Comparison of ENCODE assay signal across 8 cellular contexts in the genomic region with DNA sequence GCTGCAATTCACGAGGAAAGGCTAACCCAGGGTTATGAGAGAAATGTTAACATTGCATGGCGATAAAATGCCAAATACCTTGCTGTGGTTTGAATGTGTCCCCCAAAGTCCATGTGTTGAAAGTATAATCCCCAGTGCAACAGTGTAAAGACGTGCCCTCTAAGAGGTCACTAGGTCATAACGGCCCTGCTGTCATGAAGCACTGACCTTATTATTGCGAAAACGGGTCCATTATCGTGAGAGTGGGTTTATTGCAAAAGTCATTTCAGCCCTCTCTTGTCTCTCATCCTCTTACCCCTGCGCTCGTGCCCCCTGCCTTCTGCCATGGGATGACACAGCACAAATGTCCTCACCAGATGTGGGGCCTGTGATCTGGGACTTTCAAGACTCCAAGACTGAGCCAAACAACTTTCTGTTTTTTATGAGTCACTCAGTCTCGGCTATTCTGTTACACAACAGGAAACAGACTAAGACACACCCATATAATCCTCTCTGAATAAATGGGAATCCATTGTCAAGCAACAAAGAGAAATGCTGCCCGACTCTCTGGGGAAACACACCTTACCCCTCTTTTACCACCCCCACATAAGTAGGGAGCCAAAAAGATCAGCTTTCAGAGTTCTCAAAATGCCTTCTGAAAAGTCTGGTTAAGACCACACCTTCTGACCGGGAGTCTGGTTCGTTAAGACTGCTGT.
DNase-seq lines count a peak whose midpoint lies in the region; ATAC-seq and TF ChIP-seq lines count a peak whose summit lies in the region.

No MANE protein-coding gene starts in this region.

- POLR2A ChIA-PET in activated CD8-positive, alpha-beta T cell treated with anti-CD3 and anti-CD28 coated beads for 36 hours (lab: Charles Lee): interaction anchor here (0.7 to 1.8 kb wide), 3 partner anchors 10 to 26 kb away, joined by 3 to 6 read pairs (median 4); no protein-coding TSS in a partner anchor

- peaks cover 8% of the 10 kb centered on the region for H3K9me3 Mint-ChIP-seq in activated CD8-positive, alpha-beta T cell treated with anti-CD3 and anti-CD28 coated beads for 36 hours
- no peaks in the 10 kb centered on the region for H3K9me3 Mint-ChIP-seq in osteocyte (ENCODE audit: unreplicated experiment)

- no peaks in the 10 kb centered on the region for H3K36me3 ChIP-seq in esophagus (ENCODE audit: control insufficient read depth in 2 of 2, insufficient read depth in 2 of 2, low read length in 1 of 2)

- no peaks in the 10 kb centered on the region for H3K9me3 ChIP-seq in esophagus (ENCODE audit: control insufficient read depth in 2 of 2, insufficient read depth in 1 of 2, low read depth in 1 of 2, low read length in 1 of 2)

- intact Hi-C loops in activated CD8-positive, alpha-beta T cell treated with anti-CD3 and anti-CD28 coated beads for 36 hours (cut with micrococcal nuclease): no loop called here
- intact Hi-C loops in head of caudate nucleus (cut with DNase I): no loop called here

- H3K27ac ChIP-seq in esophagus (ENCODE audit: low read depth in 2 of 2, low read length in 1 of 2): peak overlapping the region; percentile 87 to 96

- DNase-seq in GF-D8 (lab: John Stamatoyannopoulos, UW) (peak; percentile 93), NCI-H1436 treated with DMSO at 0.1 percent for 48 hours (lab: John Stamatoyannopoulos, UW) (peak; percentile 55), osteocyte (ENCODE audit: extremely low spot score, unreplicated experiment) (no peak), NCI-H1092 (lab: John Stamatoyannopoulos, UW) (no peak), head of caudate nucleus (no peak)
- DNase-seq in activated CD8-positive, alpha-beta T cell treated with anti-CD3 and anti-CD28 coated beads for 36 hours: peak; percentile 77

- H3K27me3 Mint-ChIP-seq in activated CD8-positive, alpha-beta T cell treated with anti-CD3 and anti-CD28 coated beads for 36 hours: no peaks in the 10 kb centered on the region
- peaks cover 6% of the 10 kb centered on the region for H3K27me3 Mint-ChIP-seq in osteocyte (ENCODE audit: unreplicated experiment)

- no peak for TF ChIP-seq CTCF in activated CD8-positive, alpha-beta T cell treated with anti-CD3 and anti-CD28 coated beads for 36 hours (IDR thresholded peaks at IDR 0.05)
- TF ChIP-seq CTCF in osteocyte (IDR thresholded peaks at IDR 0.05): no peak

- H3K4me3 ChIP-seq in esophagus (ENCODE audit: low read depth in 1 of 2, low read length in 2 of 2): no peak overlapping the region

- H3K27ac Mint-ChIP-seq in activated CD8-positive, alpha-beta T cell treated with anti-CD3 and anti-CD28 coated beads for 36 hours: peak overlapping the region; percentile 96
- H3K27ac Mint-ChIP-seq in osteocyte (ENCODE audit: unreplicated experiment): peak overlapping the region; percentile 66

- H3K27me3 ChIP-seq in esophagus (ENCODE audit: control insufficient read depth in 1 of 2, insufficient read depth in 2 of 2, low read length in 2 of 2): no peaks in the 10 kb centered on the region

- CTCF ChIA-PET in activated CD8-positive, alpha-beta T cell treated with anti-CD3 and anti-CD28 coated beads for 36 hours (lab: Charles Lee): interaction anchor here (0.9 to 1.1 kb wide), 2 partner anchors 8 to 442 kb away, joined by 3 to 5 read pairs; no protein-coding TSS in a partner anchor

- peaks cover 56% of the 10 kb centered on the region for H3K4me1 Mint-ChIP-seq in activated CD8-positive, alpha-beta T cell treated with anti-CD3 and anti-CD28 coated beads for 36 hours (ENCODE audit: low read depth)
- peaks cover 19% of the 10 kb centered on the region for H3K4me1 Mint-ChIP-seq in osteocyte (ENCODE audit: unreplicated experiment)

- peaks cover 31% of the 10 kb centered on the region for H3K36me3 Mint-ChIP-seq in activated CD8-positive, alpha-beta T cell treated with anti-CD3 and anti-CD28 coated beads for 36 hours (ENCODE audit: low read depth)
- no peaks in the 10 kb centered on the region for H3K36me3 Mint-ChIP-seq in osteocyte (ENCODE audit: unreplicated experiment)

- 39 to 43% methylated on average over 13 of the region's 13 CpGs for WGBS in esophagus, 2 donors

- peaks cover 0 to 17% of the 10 kb centered on the region in 2 donors for H3K4me1 ChIP-seq in esophagus (ENCODE audit: control insufficient read depth in 2 of 2, insufficient read depth in 2 of 2, low read length in 1 of 2)

- peak; percentile 64 for ATAC-seq in activated CD8-positive, alpha-beta T cell treated with anti-CD3 and anti-CD28 coated beads for 36 hours
- ATAC-seq in HG03045 (IDR thresholded peaks at IDR 0.05; ENCODE audit: unreplicated experiment): no peak

- H3K4me3 Mint-ChIP-seq in activated CD8-positive, alpha-beta T cell treated with anti-CD3 and anti-CD28 coated beads for 36 hours: peak overlapping the region; percentile 79
- H3K4me3 Mint-ChIP-seq in osteocyte (ENCODE audit: unreplicated experiment): no peak overlapping the region

Comparison
In these comparisons a context has a peak if more than half of its experiments do, and no peak if none do; other contexts are left out.
1. DNase-seq: peak in GF-D8 (single experiment), NCI-H1436 treated with DMSO at 0.1 percent for 48 hours (single experiment) and activated CD8-positive, alpha-beta T cell treated with anti-CD3 and anti-CD28 coated beads for 36 hours (single experiment); none in osteocyte (single experiment), NCI-H1092 (single experiment) and head of caudate nucleus (0 of 42).